30 cellular contexts compared by ENCODE assay signal in genomic region chrX:122154019-122154418, GRCh38.
"Had no signal": no experiment of that assay in that cellular context is flagged by ENCODE, and none has a peak within 500 bp of the region (broad histone marks: within the 10 kb centered on the region; RNA-seq: fewer than 3 reads in every experiment).

No MANE protein-coding gene starts in this region.

- H3K27me3 Mint-ChIP-seq: naive thymus-derived CD8-positive, alpha-beta T cell; natural killer cell treated with Interleukin-12 subunit alpha and Interleukin-12 subunit beta and Interleukin-15 and Interleukin-18, amount 100 ng/mL, for 72 hours; progenitor cell of endocrine pancreas; stimulated activated naive B cell treated with anti-CD40 and anti-IgM and Interleukin-4, amounts not matched to agents 10 μg/mL and 1 μg/mL and 100 μg/mL, for 72 hours; stimulated activated naive CD8-positive, alpha-beta T cell treated with anti-CD3 and anti-CD28 coated beads, Interleukin-15, Interleukin-2, amounts not matched to agents 100 ng/mL and 50 ng/mL, for 24 hours had no signal

- H3K4me3 Mint-ChIP-seq: naive thymus-derived CD8-positive, alpha-beta T cell; natural killer cell treated with Interleukin-12 subunit alpha and Interleukin-12 subunit beta and Interleukin-15 and Interleukin-18, amount 100 ng/mL, for 72 hours; nephron progenitor cell; neural crest cell; stimulated activated effector memory CD8-positive, alpha-beta T cell treated with anti-CD3 and anti-CD28 coated beads, Interleukin-12 subunit alpha, Interleukin-12 subunit beta, amount 100 ng/mL, for 72 hours; stimulated activated naive B cell treated with anti-CD40 and anti-IgM and Interleukin-4, amounts not matched to agents 10 μg/mL and 1 μg/mL and 100 μg/mL, for 72 hours; stimulated activated naive CD8-positive, alpha-beta T cell treated with anti-CD3 and anti-CD28 coated beads, Interleukin-15, Interleukin-2, amounts not matched to agents 100 ng/mL and 50 ng/mL, for 24 hours had no signal

- H3K36me3 ChIP-seq: neutrophil, right lobe of liver, sigmoid colon, stomach, thoracic aorta, thyroid gland, tibial nerve, upper lobe of left lung, vagina had no signal

- DNase-seq: naive thymus-derived CD8-positive, alpha-beta T cell; nephron progenitor cell; nucleus accumbens; posterior cingulate gyrus; psoas muscle; right cardiac atrium; right lobe of liver; sigmoid colon; small intestine; stimulated activated CD4-positive, alpha-beta T cell treated with anti-CD3 and anti-CD28 coated beads, Interleukin-15, amount 100 ng/mL, for 24 hours; stimulated activated CD4-positive, alpha-beta T cell treated with anti-CD3 and anti-CD28 coated beads, Interleukin-2, amount 100 ng/mL, for 24 hours; stimulated activated CD4-positive, alpha-beta T cell treated with anti-CD3 and anti-CD28 coated beads, Interleukin-2, amount 100 ng/mL, for 48 hours; stimulated activated CD4-positive, alpha-beta T cell treated with anti-CD3 and anti-CD28 coated beads, Interleukin-4, amount 100 ng/mL, for 24 hours; stimulated activated naive B cell treated with anti-CD40 and anti-IgM and Interleukin-4, amounts not matched to agents 10 μg/mL and 1 μg/mL and 100 μg/mL, for 72 hours; stimulated activated naive CD4-positive, alpha-beta T cell treated with Interleukin-2 at 50 U/mL for 16 hours; stomach; thyroid gland; trophoblast cell; upper lobe of left lung had no signal

- H3K27ac ChIP-seq: neutrophil, parathyroid adenoma, psoas muscle, right lobe of liver, sigmoid colon, stomach, thoracic aorta, thyroid gland, tibial nerve, upper lobe of left lung, vagina had no signal

- ATAC-seq: naive thymus-derived CD8-positive, alpha-beta T cell; natural killer cell treated with Interleukin-12 subunit alpha and Interleukin-12 subunit beta and Interleukin-15 and Interleukin-18, amount 100 ng/mL, for 72 hours; psoas muscle; right cardiac atrium; right lobe of liver; stimulated activated effector memory CD8-positive, alpha-beta T cell treated with anti-CD3 and anti-CD28 coated beads, Interleukin-12 subunit alpha, Interleukin-12 subunit beta, amount 100 ng/mL, for 72 hours; stimulated activated naive B cell treated with anti-CD40 and anti-IgM and Interleukin-4, amounts not matched to agents 10 μg/mL and 1 μg/mL and 100 μg/mL, for 72 hours had no signal

- H3K27me3 ChIP-seq: neutrophil, right lobe of liver, sigmoid colon, stomach, thyroid gland, tibial nerve, upper lobe of left lung, vagina had no signal

- H3K9me3 Mint-ChIP-seq: stimulated activated effector memory CD8-positive, alpha-beta T cell treated with anti-CD3 and anti-CD28 coated beads, Interleukin-12 subunit alpha, Interleukin-12 subunit beta, amount 100 ng/mL, for 72 hours had no signal

- H2AFZ ChIP-seq: parathyroid adenoma had no signal

- FAIRE-seq: small intestine, urothelium cell line had no signal

- H3K9ac ChIP-seq: parathyroid adenoma had no signal

- H3K4me1 ChIP-seq: parathyroid adenoma, psoas muscle, right lobe of liver, sigmoid colon, stomach, thyroid gland, tibial nerve, upper lobe of left lung, vagina had no signal

- H3K9me3 ChIP-seq: neutrophil, psoas muscle, right lobe of liver, sigmoid colon, stomach, thoracic aorta, thyroid gland, tibial nerve, upper lobe of left lung, vagina had no signal

- H3K79me2 ChIP-seq: parathyroid adenoma had no signal

- H3K4me1 Mint-ChIP-seq: naive thymus-derived CD8-positive, alpha-beta T cell; nephron progenitor cell; neural crest cell; stimulated activated effector memory CD8-positive, alpha-beta T cell treated with anti-CD3 and anti-CD28 coated beads, Interleukin-12 subunit alpha, Interleukin-12 subunit beta, amount 100 ng/mL, for 72 hours; stimulated activated naive B cell treated with anti-CD40 and anti-IgM and Interleukin-4, amounts not matched to agents 10 μg/mL and 1 μg/mL and 100 μg/mL, for 72 hours had no signal

- H3K36me3 Mint-ChIP-seq: naive thymus-derived CD8-positive, alpha-beta T cell; natural killer cell treated with Interleukin-12 subunit alpha and Interleukin-12 subunit beta and Interleukin-15 and Interleukin-18, amount 100 ng/mL, for 72 hours; stimulated activated effector memory CD8-positive, alpha-beta T cell treated with anti-CD3 and anti-CD28 coated beads, Interleukin-12 subunit alpha, Interleukin-12 subunit beta, amount 100 ng/mL, for 72 hours; stimulated activated naive B cell treated with anti-CD40 and anti-IgM and Interleukin-4, amounts not matched to agents 10 μg/mL and 1 μg/mL and 100 μg/mL, for 72 hours had no signal

- H3K4me3 ChIP-seq: psoas muscle, right lobe of liver, sigmoid colon, stomach, thoracic aorta, thyroid gland, tibial nerve, upper lobe of left lung, vagina had no signal
